1 cellular context compared by ENCODE assay signal in the genomic region with DNA sequence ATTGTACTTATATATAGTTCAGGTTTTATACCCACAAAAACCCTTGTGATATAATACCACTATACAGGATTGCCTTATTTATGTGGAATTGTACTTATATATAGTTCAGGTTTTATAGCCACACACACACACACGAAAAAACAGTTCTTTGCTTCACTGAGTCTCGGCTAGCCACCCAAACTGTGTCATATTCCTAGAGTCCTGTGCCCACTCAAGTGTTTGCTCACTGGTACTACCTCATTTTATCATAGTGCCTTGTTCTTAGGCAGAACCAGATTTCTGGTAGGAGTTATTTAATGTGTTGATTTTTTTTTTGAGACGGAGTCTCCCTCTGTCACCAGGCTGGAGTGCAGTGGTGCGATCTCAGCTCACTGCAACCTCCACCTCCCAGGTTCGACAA.
TF ChIP-seq lines count a peak whose summit lies in the region.

No MANE protein-coding gene starts in this region.

TF ChIP-seq in GM12878, 131 proteins besides CTCF, POLR2A, EP300 and RAD21:
- TF ChIP-seq RUNX3 (IDR thresholded peaks at IDR 0.05; ENCODE audit: low read length) (no peak), FOXK2 (IDR thresholded peaks at IDR 0.05) (no peak), BHLHE40 (IDR thresholded peaks at IDR 0.05; ENCODE audit: borderline replicate concordance in 1 of 2, low read depth in 2 of 2, low read length in 1 of 2) (no peak), NR2C2 (IDR thresholded peaks at IDR 0.05; ENCODE audit: borderline replicate concordance, control insufficient read depth, insufficient read length, low read depth) (no peak), MEF2A (IDR thresholded peaks at IDR 0.05; ENCODE audit: insufficient read depth, low read depth, low read length) (no peak), LARP7 (IDR thresholded peaks at IDR 0.05) (no peak), KDM1A (IDR thresholded peaks at IDR 0.05; ENCODE audit: borderline replicate concordance) (no peak), RELB (IDR thresholded peaks at IDR 0.05; ENCODE audit: low read depth) (no peak), NFIC (IDR thresholded peaks at IDR 0.05; ENCODE audit: low read depth, low read length) (no peak)
- TF ChIP-seq, protein P1, sequence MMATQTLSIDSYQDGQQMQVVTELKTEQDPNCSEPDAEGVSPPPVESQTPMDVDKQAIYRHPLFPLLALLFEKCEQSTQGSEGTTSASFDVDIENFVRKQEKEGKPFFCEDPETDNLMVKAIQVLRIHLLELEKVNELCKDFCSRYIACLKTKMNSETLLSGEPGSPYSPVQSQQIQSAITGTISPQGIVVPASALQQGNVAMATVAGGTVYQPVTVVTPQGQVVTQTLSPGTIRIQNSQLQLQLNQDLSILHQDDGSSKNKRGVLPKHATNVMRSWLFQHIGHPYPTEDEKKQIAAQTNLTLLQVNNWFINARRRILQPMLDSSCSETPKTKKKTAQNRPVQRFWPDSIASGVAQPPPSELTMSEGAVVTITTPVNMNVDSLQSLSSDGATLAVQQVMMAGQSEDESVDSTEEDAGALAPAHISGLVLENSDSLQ (IDR thresholded peaks at IDR 0.05), result no peak
- TF ChIP-seq, protein P2, sequence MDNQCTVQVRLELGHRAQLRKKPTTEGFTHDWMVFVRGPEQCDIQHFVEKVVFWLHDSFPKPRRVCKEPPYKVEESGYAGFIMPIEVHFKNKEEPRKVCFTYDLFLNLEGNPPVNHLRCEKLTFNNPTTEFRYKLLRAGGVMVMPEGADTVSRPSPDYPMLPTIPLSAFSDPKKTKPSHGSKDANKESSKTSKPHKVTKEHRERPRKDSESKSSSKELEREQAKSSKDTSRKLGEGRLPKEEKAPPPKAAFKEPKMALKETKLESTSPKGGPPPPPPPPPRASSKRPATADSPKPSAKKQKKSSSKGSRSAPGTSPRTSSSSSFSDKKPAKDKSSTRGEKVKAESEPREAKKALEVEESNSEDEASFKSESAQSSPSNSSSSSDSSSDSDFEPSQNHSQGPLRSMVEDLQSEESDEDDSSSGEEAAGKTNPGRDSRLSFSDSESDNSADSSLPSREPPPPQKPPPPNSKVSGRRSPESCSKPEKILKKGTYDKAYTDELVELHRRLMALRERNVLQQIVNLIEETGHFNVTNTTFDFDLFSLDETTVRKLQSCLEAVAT (IDR thresholded peaks at IDR 0.05), result no peak
- TF ChIP-seq, protein P3, sequence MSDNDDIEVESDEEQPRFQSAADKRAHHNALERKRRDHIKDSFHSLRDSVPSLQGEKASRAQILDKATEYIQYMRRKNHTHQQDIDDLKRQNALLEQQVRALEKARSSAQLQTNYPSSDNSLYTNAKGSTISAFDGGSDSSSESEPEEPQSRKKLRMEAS (IDR thresholded peaks at IDR 0.05; ENCODE audit: low read depth, low read length), result no peak
TF ChIP-seq in GM12878: peak in this region for 0.
